In genomic region chr11:11366793-11367192, GRCh38 we compare ENCODE assay signal across 1 cellular context.
TF ChIP-seq lines count a peak whose summit lies in the region.

No MANE protein-coding gene starts in this region.

TF ChIP-seq in HCT116, 20 proteins besides CTCF, POLR2A, EP300 and RAD21 (continued from another document):
- peak; percentile 56 for TF ChIP-seq REST (IDR thresholded peaks at IDR 0.05; ENCODE audit: low read depth)
- TF ChIP-seq TCF7L2 (IDR thresholded peaks at IDR 0.05; ENCODE audit: borderline replicate concordance, extremely low read depth, insufficient read depth, insufficient read length): no peak
